Comparison of ENCODE assay signal across 12 cellular contexts in the genomic region with DNA sequence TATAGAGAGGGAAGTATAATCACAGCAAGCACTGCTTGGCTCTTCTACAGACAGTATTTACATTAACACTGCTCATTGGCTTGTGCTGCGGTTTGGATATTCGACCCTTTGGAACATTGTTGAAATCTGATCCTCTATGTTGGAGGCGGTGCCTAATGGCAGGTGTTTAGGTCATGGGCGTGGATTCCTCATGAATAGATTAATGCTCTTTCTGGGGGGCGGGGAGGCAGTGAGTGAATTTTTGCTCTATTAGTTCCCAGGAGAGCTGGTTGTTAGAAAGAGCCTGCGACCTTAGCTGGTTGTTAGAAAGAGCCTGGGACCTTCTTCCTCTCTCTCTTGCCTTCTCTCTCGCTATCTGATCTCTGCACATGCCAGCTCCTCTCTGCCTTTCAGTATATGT.
DNase-seq lines count a peak whose midpoint lies in the region; ATAC-seq, FAIRE-seq and TF ChIP-seq lines count a peak whose summit lies in the region.
"Had no signal": no experiment of that assay in that cellular context is flagged by ENCODE, and none has a peak within 500 bp of the region (broad histone marks: within the 10 kb centered on the region; RNA-seq: fewer than 3 reads in every experiment).

No MANE protein-coding gene starts in this region.

- H3K18ac ChIP-seq in H1 (ENCODE audit: extremely low read depth, low read length): no peak overlapping the region

- no peak overlapping the region for H3K27ac Mint-ChIP-seq in T-helper 2 cell treated with Interferon-gamma antibody and Interleukin-4, amounts not matched to agents 5 μg/mL and 100 μg/mL, for 36 hours

- H2BK120ac ChIP-seq in H1 (replicated peaks; ENCODE audit: low read depth, low read length): no peak overlapping the region

- POLR2A ChIA-PET in H1 (lab: Charles Lee; ENCODE audit: partially characterized antibody): interaction anchor here (0.6 kb wide), 1 partner anchor 7 kb away, joined by 4 read pairs; no protein-coding TSS in a partner anchor

- H3K79me1 ChIP-seq in H1 (ENCODE audit: low read depth, low read length): no peaks in the 10 kb centered on the region; the same call in none of the 2 replicates

- no peak overlapping the region for H2BK5ac ChIP-seq in H1 (ENCODE audit: low read depth, low read length)

- H3K79me2 ChIP-seq in H1 (ENCODE audit: control insufficient read depth in 1 of 2, insufficient read depth in 2 of 2, low read length in 2 of 2): peaks cover 0 to 16% of the 10 kb centered on the region in 2 experiments; a peak in 1 of 4 replicates

- no peaks in the 10 kb centered on the region for H4K20me1 ChIP-seq in H1 (replicated peaks in 1 of 2; ENCODE audit: control insufficient read depth in 1 of 2, insufficient read depth in 2 of 2, low read length in 2 of 2)

- no peaks in the 10 kb centered on the region for H3K23me2 ChIP-seq in H1 (ENCODE audit: low read depth, low read length)

- peak; percentile 82 for FAIRE-seq in H1 (lab: Jason Lieb, UNC)
- FAIRE-seq: A204.1 had no signal

- no peak for TF ChIP-seq EP300 in H1 (IDR thresholded peaks at IDR 0.05; ENCODE audit: borderline replicate concordance in 1 of 2, low read depth in 2 of 2, low read length in 2 of 2)

- ATAC-seq in gastrocnemius medialis (peak; percentile 84), HG02938 (IDR thresholded peaks at IDR 0.05; ENCODE audit: unreplicated experiment) (no peak), GM19455 (IDR thresholded peaks at IDR 0.05; ENCODE audit: unreplicated experiment) (no peak)

- in situ Hi-C loops in gastrocnemius medialis (cut with MboI; ENCODE audit: low sequenced_read_pairs in 4 of 4): no loop called here

- TF ChIP-seq CTCF in H1 (IDR thresholded peaks at IDR 0.05; ENCODE audit: control extremely low read depth in 1 of 3, insufficient read depth in 1 of 3, low read depth in 1 of 3, low read length in 3 of 3) (no peak), gastrocnemius medialis (IDR thresholded peaks at IDR 0.05 in 4 of 5, conservative IDR thresholded peaks at IDR 0.05 in 1 of 5) (no peak)

- H3K56ac ChIP-seq in H1 (replicated peaks; ENCODE audit: insufficient read length, low read depth, low read length): no peak overlapping the region

- H3K9me3 Mint-ChIP-seq in T-helper 2 cell treated with Interferon-gamma antibody and Interleukin-4, amounts not matched to agents 5 μg/mL and 100 μg/mL, for 36 hours: peaks cover 7% of the 10 kb centered on the region

- H3K36me3 Mint-ChIP-seq in T-helper 2 cell treated with Interferon-gamma antibody and Interleukin-4, amounts not matched to agents 5 μg/mL and 100 μg/mL, for 36 hours (ENCODE audit: low read depth): no peaks in the 10 kb centered on the region

- DNase-seq in NCI-H1417 (lab: John Stamatoyannopoulos, UW) (peak; percentile 2 to 94 (median 35)), NCI-H1417 treated with DMSO at 0.1 percent for 48 hours (lab: John Stamatoyannopoulos, UW) (no peak), NCI-H2171 treated with DMSO at 0.1 percent for 48 hours (lab: John Stamatoyannopoulos, UW) (peak; percentile 87), H1 (ENCODE audit: low read depth in 1 of 2, low spot score in 2 of 2) (no peak), gastrocnemius medialis (peak in 1 of 2 donors; percentile 53)
- no peak for DNase-seq in T-helper 2 cell treated with Interferon-gamma antibody and Interleukin-4, amounts not matched to agents 5 μg/mL and 100 μg/mL, for 36 hours (ENCODE audit: low spot score)
- DNase-seq: activated CD4-positive, CD25-positive, alpha-beta regulatory T cell; activated gamma-delta T cell; hypothalamus had no signal

- H3K23ac ChIP-seq in H1 (ENCODE audit: insufficient read length): no peak overlapping the region

- TF ChIP-seq POLR2A in H1 (IDR thresholded peaks at IDR 0.05; ENCODE audit: control extremely low read depth in 1 of 2, low read depth in 2 of 2, low read length in 2 of 2) (no peak), gastrocnemius medialis (IDR thresholded peaks at IDR 0.05) (no peak)

- H3K27me3 ChIP-seq in H1 (replicated peaks in 1 of 4; ENCODE audit: control insufficient read depth in 3 of 4, extremely low read depth in 1 of 4, insufficient read depth in 3 of 4, low read length in 3 of 4) (no peaks in the 10 kb centered on the region), gastrocnemius medialis (no peaks in the 10 kb centered on the region)

- H3K36me3 ChIP-seq in H1 (ENCODE audit: control insufficient read depth in 2 of 4, insufficient read depth in 4 of 4, low read length in 3 of 4) (no peaks in the 10 kb centered on the region), gastrocnemius medialis (peaks cover 0 to 5% of the 10 kb centered on the region in 2 donors)

- CTCF ChIA-PET in H1 (lab: Charles Lee; ENCODE audit: partially characterized antibody): interaction anchor here (1.8 kb wide), 1 partner anchor 26 kb away, joined by 3 read pairs; no protein-coding TSS in a partner anchor

- H3K9me3 ChIP-seq in H1 (ENCODE audit: insufficient read depth in 2 of 2, low read depth in 1 of 2, low read length in 1 of 2): no peaks in the 10 kb centered on the region; a peak in 1 of 4 replicates
- H3K9me3 ChIP-seq in gastrocnemius medialis: no peaks in the 10 kb centered on the region

- H2AFZ ChIP-seq in H1 (ENCODE audit: low read length): no peak overlapping the region

- no peak overlapping the region for H2BK20ac ChIP-seq in H1 (ENCODE audit: low read length)

- H3K27me3 Mint-ChIP-seq in T-helper 2 cell treated with Interferon-gamma antibody and Interleukin-4, amounts not matched to agents 5 μg/mL and 100 μg/mL, for 36 hours (ENCODE audit: low read depth): no peaks in the 10 kb centered on the region

- H3K4me1 ChIP-seq in H1 (replicated peaks in 1 of 4; ENCODE audit: control insufficient read depth in 3 of 4, insufficient read depth in 4 of 4, low read length in 3 of 4) (peaks cover 0 to 8% (median 6%) of the 10 kb centered on the region in 4 experiments; a peak in 3 of 7 replicates), gastrocnemius medialis (peaks cover 42 to 51% of the 10 kb centered on the region in 2 donors)

- no peak overlapping the region for H3K4me3 Mint-ChIP-seq in T-helper 2 cell treated with Interferon-gamma antibody and Interleukin-4, amounts not matched to agents 5 μg/mL and 100 μg/mL, for 36 hours

- intact Hi-C loops in gastrocnemius medialis (cut with DNase I; ENCODE audit: low total_unique reads): no loop called here

- no peak overlapping the region for H3K9ac ChIP-seq in H1 (replicated peaks in 1 of 4; ENCODE audit: extremely low read depth in 1 of 4, low read depth in 3 of 4, low read length in 3 of 4)

- H3K27ac ChIP-seq in H1 (ENCODE audit: low read depth, low read length): no peak overlapping the region
- peak overlapping the region; percentile 28 to 67 (median 59) for H3K27ac ChIP-seq in gastrocnemius medialis

- no peak overlapping the region for H4K8ac ChIP-seq in H1 (ENCODE audit: extremely low read depth, insufficient read depth, low read length)

- H2BK15ac ChIP-seq in H1 (ENCODE audit: low read length): no peak overlapping the region

- WGBS in H1 (ENCODE audit: extremely low coverage in 1 of 2, insufficient coverage in 1 of 2, insufficient read length in 1 of 2, insufficient replicate concordance in 2 of 2, low coverage in 1 of 2, low lambda C conversion rate in 2 of 2, missing lambda C conversion rate in 1 of 2), 2 experiments: 37% methylated on average over 7 of the region's 7 CpGs; no CpG with 5 or more reads in 1 of the 2 experiments

- H3K14ac ChIP-seq in H1 (ENCODE audit: insufficient read length): no peak overlapping the region

- H2AK5ac ChIP-seq in H1 (ENCODE audit: low read depth, low read length): no peak overlapping the region

- peak overlapping the region in 1 of 4 experiments; percentile 11; a peak in 1 of 8 replicates for H3K4me3 ChIP-seq in H1 (ENCODE audit: extremely low read depth in 1 of 4, insufficient read depth in 2 of 4, low read depth in 3 of 4, low read length in 4 of 4)
- no peak overlapping the region for H3K4me3 ChIP-seq in gastrocnemius medialis

- H4K5ac ChIP-seq in H1 (ENCODE audit: insufficient read length, low read depth, low read length): no peak overlapping the region

- H4K91ac ChIP-seq in H1 (replicated peaks; ENCODE audit: insufficient read length, low read length): no peak overlapping the region

- no peak overlapping the region for H2BK12ac ChIP-seq in H1 (ENCODE audit: low read depth, low read length)

- H3K4ac ChIP-seq in H1 (replicated peaks; ENCODE audit: insufficient read length, low read depth, low read length): no peak overlapping the region

- no peak for TF ChIP-seq RAD21 in H1 (IDR thresholded peaks at IDR 0.05 in 1 of 2, conservative IDR thresholded peaks at IDR 0.05 in 1 of 2; ENCODE audit: low read depth in 2 of 2, low read length in 2 of 2)

- peaks cover 4% of the 10 kb centered on the region for H3K4me1 Mint-ChIP-seq in T-helper 2 cell treated with Interferon-gamma antibody and Interleukin-4, amounts not matched to agents 5 μg/mL and 100 μg/mL, for 36 hours (ENCODE audit: low read depth)

- peak overlapping the region in 1 of 2 experiments; percentile 38; a peak in 2 of 4 replicates for H3K4me2 ChIP-seq in H1 (ENCODE audit: insufficient read depth in 1 of 2, low read depth in 2 of 2, low read length in 2 of 2)

TF ChIP-seq in H1, 55 proteins besides CTCF, POLR2A, EP300 and RAD21:
- TF ChIP-seq YY1 (IDR thresholded peaks at IDR 0.05; ENCODE audit: low read depth, low read length) (0 out of 2 replicates have a peak, but pooled peaks have one; percentile 11), CREB1 (IDR thresholded peaks at IDR 0.05) (no peak), SIX5 (IDR thresholded peaks at IDR 0.05; ENCODE audit: low read depth, low read length) (0 out of 2 replicates have a peak, but pooled peaks have one; percentile 24)

Comparison
In these comparisons a context has a peak if more than half of its experiments do, and no peak if none do; other contexts are left out.
1. DNase-seq: peak in NCI-H1417 (3 of 3) and NCI-H2171 treated with DMSO at 0.1 percent for 48 hours (single experiment); none in NCI-H1417 treated with DMSO at 0.1 percent for 48 hours (single experiment), H1 (0 of 2) and T-helper 2 cell treated with Interferon-gamma antibody and Interleukin-4, amounts not matched to agents 5 μg/mL and 100 μg/mL, for 36 hours (single experiment).
2. ATAC-seq: peak in gastrocnemius medialis (2 of 2); none in HG02938 (single experiment) and GM19455 (single experiment).